1 cellular context compared by ENCODE assay signal in genomic region chr9:87479801-87480201, GRCh38.
TF ChIP-seq lines count a peak whose summit lies in the region.

No MANE protein-coding gene starts in this region.

TF ChIP-seq in K562, 482 proteins besides CTCF, POLR2A, EP300 and RAD21 (continued from another document and continues in another):
- TF ChIP-seq MGA (IDR thresholded peaks at IDR 0.05): peak; percentile 29; the same call in 1 of the 2 replicates
- TF ChIP-seq HDAC2 (IDR thresholded peaks at IDR 0.05): no peak
- no peak for TF ChIP-seq ETS1 (conservative IDR thresholded peaks at IDR 0.05; ENCODE audit: control insufficient read depth, low read depth, low read length)
- no peak for TF ChIP-seq CBX1 (IDR thresholded peaks at IDR 0.05; ENCODE audit: low read depth)
- TF ChIP-seq MBD1 (CRISPR knock-in tag; IDR thresholded peaks at IDR 0.05): no peak
- TF ChIP-seq THRB (CRISPR knock-in tag; conservative IDR thresholded peaks at IDR 0.05): no peak
- no peak for TF ChIP-seq DMBX1 (CRISPR knock-in tag; IDR thresholded peaks at IDR 0.05; ENCODE audit: borderline replicate concordance)
- TF ChIP-seq PHB2 (IDR thresholded peaks at IDR 0.05; ENCODE audit: low read depth): no peak
- no peak for TF ChIP-seq CCNT2 (IDR thresholded peaks at IDR 0.05; ENCODE audit: borderline replicate concordance, extremely low read depth, insufficient read length, low read depth, low read length)
- peak; percentile 43; the same call in 1 of the 2 replicates for TF ChIP-seq NFE2L1 (tag; IDR thresholded peaks at IDR 0.05; ENCODE audit: borderline replicate concordance, low read depth)
- TF ChIP-seq ZNF431 (CRISPR knock-in tag; IDR thresholded peaks at IDR 0.05): no peak
- TF ChIP-seq KLF13 (tag; IDR thresholded peaks at IDR 0.05; ENCODE audit: borderline replicate concordance, low read depth): no peak
- no peak for TF ChIP-seq ZNF589 (CRISPR knock-in tag; IDR thresholded peaks at IDR 0.05; ENCODE audit: low read depth)
- no peak for TF ChIP-seq RERE (CRISPR knock-in tag; IDR thresholded peaks at IDR 0.05; ENCODE audit: borderline replicate concordance)
- TF ChIP-seq KLF10 (CRISPR knock-in tag; IDR thresholded peaks at IDR 0.05): no peak
- peak; percentile 55; the same call in 1 of the 2 replicates for TF ChIP-seq L3MBTL2 (IDR thresholded peaks at IDR 0.05)
- no peak for TF ChIP-seq ZHX1 (conservative IDR thresholded peaks at IDR 0.05; ENCODE audit: low read length)
- no peak for TF ChIP-seq STAT6 (CRISPR knock-in tag; IDR thresholded peaks at IDR 0.05)
- TF ChIP-seq BMI1 (IDR thresholded peaks at IDR 0.05; ENCODE audit: low read length): no peak
- no peak for TF ChIP-seq SMAD4 (CRISPR knock-in tag; conservative IDR thresholded peaks at IDR 0.05)
- no peak for TF ChIP-seq RB1 (IDR thresholded peaks at IDR 0.05; ENCODE audit: low read depth)
- no peak for TF ChIP-seq ARID2 (IDR thresholded peaks at IDR 0.05)
